In genomic region chr7:14691597-14692203, GRCh38 we compare ENCODE assay signal across 9 cellular contexts.
DNase-seq lines count a peak whose midpoint lies in the region; ATAC-seq, FAIRE-seq and TF ChIP-seq lines count a peak whose summit lies in the region.
"Had no signal": no experiment of that assay in that cellular context is flagged by ENCODE, and none has a peak within 500 bp of the region (broad histone marks: within the 10 kb centered on the region; RNA-seq: fewer than 3 reads in every experiment).

No MANE protein-coding gene starts in this region.

- H2BK20ac ChIP-seq in IMR-90 (ENCODE audit: low read depth, low read length): no peak overlapping the region

- no peak overlapping the region for H4K8ac ChIP-seq in IMR-90 (ENCODE audit: low read depth in 2 of 2, low read length in 2 of 2)

- no peak overlapping the region for H3K4ac ChIP-seq in IMR-90 (ENCODE audit: low read depth, low read length)

- CTCF ChIA-PET in IMR-90 (lab: Yijun Ruan, JAX): interaction anchor here (0.6 to 2.3 kb wide), 18 partner anchors 8 to 1995 kb away, joined by 3 to 43 read pairs (median 4); no protein-coding TSS in a partner anchor

- H3K4me3 ChIP-seq in GM12864 (ENCODE audit: low read depth, low read length) (no peak overlapping the region), IMR-90 (ENCODE audit: insufficient read depth, low read depth, low read length) (no peak overlapping the region), body of pancreas (no peak overlapping the region)
- H3K4me3 ChIP-seq: skin epidermis had no signal

- H3K9ac ChIP-seq in IMR-90 (ENCODE audit: low read depth, low read length): no peak overlapping the region

- ATAC-seq in IMR-90 (ENCODE audit: low read depth) (peak; percentile 53; the same call in 1 of the 2 replicates), body of pancreas (no peak), GM19035 (IDR thresholded peaks at IDR 0.05; ENCODE audit: unreplicated experiment) (no peak)

- no peaks in the 10 kb centered on the region for H3K9me3 ChIP-seq in IMR-90 (ENCODE audit: control insufficient read depth, insufficient read depth, low read length)
- H3K9me3 ChIP-seq in body of pancreas: no peaks in the 10 kb centered on the region

- no peak overlapping the region for H3K14ac ChIP-seq in IMR-90 (replicated peaks; ENCODE audit: low read depth, low read length)

- no peak overlapping the region for H2AFZ ChIP-seq in IMR-90 (replicated peaks; ENCODE audit: low read length, poor library complexity)

- H3K36me3 ChIP-seq in IMR-90 (ENCODE audit: control insufficient read depth, insufficient read depth, low read length) (no peaks in the 10 kb centered on the region), body of pancreas (replicated peaks in 1 of 2; ENCODE audit: insufficient read depth in 1 of 2, low read depth in 2 of 2) (no peaks in the 10 kb centered on the region)

- H2BK5ac ChIP-seq in IMR-90 (ENCODE audit: low read depth, low read length, poor library complexity, severe bottlenecking): no peak overlapping the region

- POLR2A ChIA-PET in IMR-90 (lab: Charles Lee; ENCODE audit: unreplicated experiment): no interaction called here

- H3K4me1 ChIP-seq in IMR-90 (ENCODE audit: control insufficient read depth, insufficient read depth, low read length) (no peaks in the 10 kb centered on the region), body of pancreas (no peaks in the 10 kb centered on the region)

- in situ Hi-C loops in IMR-90 (cut with MboI; ENCODE audit: low sequenced_read_pairs): loop anchor here (5.0 kb wide), 1 partner anchor 1414 kb away; no protein-coding TSS in a partner anchor

- H4K91ac ChIP-seq in IMR-90 (ENCODE audit: insufficient read depth, low read depth, low read length): no peak overlapping the region

- dilution Hi-C loops in IMR-90 (cut with HindIII; ENCODE audit: low sequenced_read_pairs, unreplicated experiment): no loop called here

- no peak overlapping the region for H3K56ac ChIP-seq in IMR-90 (ENCODE audit: extremely low read depth, insufficient read depth, low read length)

- no peak overlapping the region for H3K23ac ChIP-seq in IMR-90 (ENCODE audit: low read depth, low read length)

- no peaks in the 10 kb centered on the region for H3K9me1 ChIP-seq in IMR-90 (ENCODE audit: insufficient read depth, low read length)

- H3K27ac ChIP-seq in IMR-90 (ENCODE audit: insufficient read depth, low read length) (no peak overlapping the region), body of pancreas (no peak overlapping the region)
- H3K27ac ChIP-seq: skin epidermis had no signal

- intact Hi-C loops in IMR-90 (cut with micrococcal nuclease): loop anchor here (1.0 to 5.0 kb wide), 3 partner anchors 234 to 1411 kb away; no protein-coding TSS in a partner anchor
- intact Hi-C loops in body of pancreas (cut with DNase I): loop anchor here (10.0 kb wide), 1 partner anchor 1407 kb away; no protein-coding TSS in a partner anchor

- H2BK15ac ChIP-seq in IMR-90 (ENCODE audit: low read depth, low read length): no peak overlapping the region

- H2AK9ac ChIP-seq in IMR-90 (replicated peaks; ENCODE audit: low read depth, low read length, poor library complexity): no peak overlapping the region

- H4K20me1 ChIP-seq in IMR-90 (ENCODE audit: insufficient read depth, low read length): no peaks in the 10 kb centered on the region

- H3K27me3 ChIP-seq in IMR-90 (ENCODE audit: control insufficient read depth, insufficient read depth, low read length): no peaks in the 10 kb centered on the region
- no peaks in the 10 kb centered on the region for H3K27me3 ChIP-seq in body of pancreas

- H2AK5ac ChIP-seq in IMR-90 (ENCODE audit: low read depth, low read length): no peak overlapping the region

- no TSS peak for BruUV-seq in IMR-90 (replicated peaks; lab: Mats Ljungman, UMichigan)

- H4K5ac ChIP-seq in IMR-90 (ENCODE audit: low read depth, low read length): no peak overlapping the region

- peak; percentile 66 for TF ChIP-seq RAD21 in IMR-90 (IDR thresholded peaks at IDR 0.05; ENCODE audit: low read length)

- peak; percentile 95 for FAIRE-seq in A204.1 (lab: Jason Lieb, UNC)
- peak; percentile 77 for FAIRE-seq in islet of Langerhans (lab: Jason Lieb, UNC)

- H3K4me2 ChIP-seq in IMR-90 (ENCODE audit: low read depth, low read length): no peak overlapping the region

- no peak overlapping the region for H2BK120ac ChIP-seq in IMR-90 (ENCODE audit: low read depth, low read length)

- DNase-seq in GM12864 (ENCODE audit: low read depth): no peak
- peak; percentile 30 for DNase-seq in IMR-90
- DNase-seq in T-helper 1 cell: peak in 4 of 5 donors; percentile 2 to 29 (median 16)
- peak; percentile 44 to 72 (median 53) for DNase-seq in body of pancreas
- peak; percentile 16 to 31 for DNase-seq in stimulated activated CD4-positive, alpha-beta T cell treated with anti-CD3 and anti-CD28 coated beads, Interleukin-2, amount 100 ng/mL, for 48 hours

- TF ChIP-seq POLR2A in IMR-90 (IDR thresholded peaks at IDR 0.05; ENCODE audit: low read depth, low read length): no peak
- TF ChIP-seq POLR2A in body of pancreas (IDR thresholded peaks at IDR 0.05): no peak

- no peak overlapping the region for H3K18ac ChIP-seq in IMR-90 (ENCODE audit: low read depth, low read length)

- TF ChIP-seq CTCF in GM12864 (IDR thresholded peaks at IDR 0.05; ENCODE audit: low read depth, low read length, missing control alignments): peak; percentile 75
- TF ChIP-seq CTCF in IMR-90 (conservative IDR thresholded peaks at IDR 0.05; ENCODE audit: low read depth, low read length): peak; percentile 75
- peak; percentile 68 to 88 (median 76) for TF ChIP-seq CTCF in body of pancreas (IDR thresholded peaks at IDR 0.05)

- no CpG with 5 or more reads among the region's 3 CpGs for WGBS in IMR-90 (ENCODE audit: extremely low coverage in 2 of 2, insufficient read length in 1 of 2), 2 experiments
- WGBS in body of pancreas, 2 donors: 0 to 1% methylated on average over 3 of the region's 3 CpGs

- no peaks in the 10 kb centered on the region for H3K79me1 ChIP-seq in IMR-90 (ENCODE audit: low read depth in 1 of 2, low read length in 2 of 2)

TF ChIP-seq in IMR-90, 13 proteins besides CTCF, POLR2A, EP300 and RAD21:
- TF ChIP-seq RCOR1 (IDR thresholded peaks at IDR 0.05; ENCODE audit: insufficient replicate concordance, low read length): no peak
- TF ChIP-seq SMC3 (IDR thresholded peaks at IDR 0.05; ENCODE audit: low read depth, low read length): peak; percentile 50
- no peak for TF ChIP-seq ELK1 (IDR thresholded peaks at IDR 0.05; ENCODE audit: borderline replicate concordance, low read depth, low read length)
